In genomic region chr4:176065365-176066249, GRCh38 we compare ENCODE assay signal across 2 cellular contexts.
TF ChIP-seq lines count a peak whose summit lies in the region.

WDR17 (plus strand) TSS chr4:176065841; CDS start chr4:176111581, 45,740 bp downstream.

TF ChIP-seq in IMR-90, 13 proteins besides CTCF, POLR2A, EP300 and RAD21 (continued from another document):
- no peak for TF ChIP-seq CHD1 (IDR thresholded peaks at IDR 0.05; ENCODE audit: low read depth, low read length)
- TF ChIP-seq RFX5 (IDR thresholded peaks at IDR 0.05; ENCODE audit: low read depth, low read length), result no peak
- TF ChIP-seq FOS (IDR thresholded peaks at IDR 0.05; ENCODE audit: low read depth, low read length), result 0 out of 2 replicates have a peak, but pooled peaks have one; percentile 13
- no peak for TF ChIP-seq NFE2L2 (IDR thresholded peaks at IDR 0.05; ENCODE audit: low read depth, low read length)
- TF ChIP-seq USF2 (IDR thresholded peaks at IDR 0.05; ENCODE audit: low read depth, low read length), result peak; percentile 93
- TF ChIP-seq MAFK (IDR thresholded peaks at IDR 0.05; ENCODE audit: low read depth, low read length), result no peak
- no peak for TF ChIP-seq MXI1 (IDR thresholded peaks at IDR 0.05; ENCODE audit: borderline replicate concordance, low read depth, low read length)

TF ChIP-seq in PFSK-1, 5 proteins besides CTCF, POLR2A, EP300 and RAD21 (continued from another document):
- TF ChIP-seq REST (IDR thresholded peaks at IDR 0.05; ENCODE audit: insufficient read depth in 1 of 2, low read depth in 2 of 2, low read length in 2 of 2), result peak; percentile 25 to 79; a peak in 2 of 4 replicates
TF ChIP-seq in PFSK-1: peak in this region for 1.
